Comparison of ENCODE assay signal across 12 cellular contexts in genomic region chr17:17414316-17414937, GRCh38.
DNase-seq lines count a peak whose midpoint lies in the region; ATAC-seq and TF ChIP-seq lines count a peak whose summit lies in the region.
"Had no signal": no experiment of that assay in that cellular context is flagged by ENCODE, and none has a peak within 500 bp of the region (broad histone marks: within the 10 kb centered on the region; RNA-seq: fewer than 3 reads in every experiment).

No MANE protein-coding gene starts in this region.

- peak overlapping the region; percentile 83 for H3K9ac ChIP-seq in GM23248
- peak overlapping the region in 2 of 5 donors; percentile 49 to 63 for H3K9ac ChIP-seq in subcutaneous abdominal adipose tissue (ENCODE audit: low read length in 5 of 5)
- H3K9ac ChIP-seq: KMS-11 had no signal

- DNase-seq in GM23248 (peak; percentile 95), astrocyte of the cerebellum (ENCODE audit: low read depth) (peak; percentile 88), left ventricle myocardium superior (peak; percentile 53), NCI-H2029 (lab: John Stamatoyannopoulos, UW) (no peak), NOMO-1 treated with dmso at 0.1 percent for 144 hours (lab: John Stamatoyannopoulos, UW; ENCODE audit: unreplicated experiment) (no peak)
- DNase-seq in stimulated activated CD4-positive, alpha-beta T cell treated with anti-CD3 and anti-CD28 coated beads, Interleukin-2, amount 100 ng/mL, for 24 hours = no peak
- DNase-seq: activated CD4-positive, CD25-positive, alpha-beta regulatory T cell treated with anti-CD3 and anti-CD28 coated beads, Interleukin-2, amount 50 U/mL, for 72 hours; DMS79 had no signal

- H3K27me3 ChIP-seq in GM23248 (replicated peaks; ENCODE audit: insufficient read depth) (no peaks in the 10 kb centered on the region), subcutaneous abdominal adipose tissue (ENCODE audit: control insufficient read depth in 5 of 5, insufficient read depth in 4 of 5, low read length in 5 of 5) (no peaks in the 10 kb centered on the region)
- H3K27me3 ChIP-seq: neutrophil had no signal

- no peaks in the 10 kb centered on the region for H3K79me2 ChIP-seq in GM23248 (ENCODE audit: insufficient read depth)

- peak overlapping the region; percentile 85 for H3K4me2 ChIP-seq in GM23248 (ENCODE audit: unreplicated experiment)
- H3K4me2 ChIP-seq: KMS-11 had no signal

- H3K4me3 ChIP-seq in GM23248 (peak overlapping the region; percentile 67), astrocyte of the cerebellum (ENCODE audit: low read depth, low read length) (peak overlapping the region; percentile 28), subcutaneous abdominal adipose tissue (ENCODE audit: low read depth in 1 of 5, low read length in 5 of 5) (peak overlapping the region in 4 of 5 donors; percentile 35 to 63 (median 45))

- H2AFZ ChIP-seq in GM23248 = peak overlapping the region; percentile 72

- peaks cover 44% of the 10 kb centered on the region for H3F3A ChIP-seq in GM23248 (ENCODE audit: insufficient read depth)

- H3K9me2 ChIP-seq in GM23248 (ENCODE audit: insufficient read depth) = no peaks in the 10 kb centered on the region

- intact Hi-C loops in left ventricle myocardium superior (cut with micrococcal nuclease) = no loop called here

- H3K27ac ChIP-seq in GM23248 (peak overlapping the region; percentile 91), subcutaneous abdominal adipose tissue (ENCODE audit: low read depth, low read length) (peak overlapping the region; percentile 86)
- H3K27ac ChIP-seq: KMS-11, neutrophil had no signal

- no peaks in the 10 kb centered on the region for H4K20me1 ChIP-seq in GM23248 (ENCODE audit: insufficient read depth)

- TF ChIP-seq CTCF in astrocyte of the cerebellum (IDR thresholded peaks at IDR 0.05; ENCODE audit: low read depth, low read length, missing control alignments) = no peak

- H3K36me3 ChIP-seq in GM23248 (ENCODE audit: low read depth) = no peaks in the 10 kb centered on the region
- H3K36me3 ChIP-seq in subcutaneous abdominal adipose tissue (ENCODE audit: control insufficient read depth in 5 of 5, insufficient read depth in 5 of 5, low read length in 5 of 5) = no peaks in the 10 kb centered on the region
- H3K36me3 ChIP-seq: neutrophil had no signal

- 2% methylated on average over 15 of the region's 15 CpGs for WGBS in GM23248 (ENCODE audit: low coverage in 1 of 2, low lambda C conversion rate in 2 of 2, missing lambda C conversion rate in 2 of 2), 2 experiments

- ATAC-seq in left ventricle myocardium superior = peak; percentile 20
- no peak for ATAC-seq in HG03175 (IDR thresholded peaks at IDR 0.05; ENCODE audit: unreplicated experiment)

- H3K9me3 ChIP-seq in GM23248 (ENCODE audit: low read depth) = no peaks in the 10 kb centered on the region
- no peaks in the 10 kb centered on the region for H3K9me3 ChIP-seq in subcutaneous abdominal adipose tissue (ENCODE audit: control insufficient read depth in 5 of 5, low read length in 5 of 5)
- H3K9me3 ChIP-seq: neutrophil had no signal

- H3K4me1 ChIP-seq in GM23248 (ENCODE audit: insufficient read depth) (peaks cover 43% of the 10 kb centered on the region), subcutaneous abdominal adipose tissue (ENCODE audit: control insufficient read depth in 5 of 5, insufficient read depth in 5 of 5, low read length in 5 of 5) (peaks cover 11 to 58% (median 43%) of the 10 kb centered on the region in 5 donors)

- in situ Hi-C loops in GM23248 (cut with MboI) (no loop called here), astrocyte of the cerebellum (cut with HindIII; ENCODE audit: low sequenced_read_pairs) (no loop called here)

Comparison
In these comparisons a context has a peak if more than half of its experiments do, and no peak if none do; other contexts are left out.
1. DNase-seq: peak in GM23248 (single experiment), astrocyte of the cerebellum (single experiment) and left ventricle myocardium superior (single experiment); none in NCI-H2029 (single experiment), NOMO-1 treated with dmso at 0.1 percent for 144 hours (single experiment) and stimulated activated CD4-positive, alpha-beta T cell treated with anti-CD3 and anti-CD28 coated beads, Interleukin-2, amount 100 ng/mL, for 24 hours (0 of 2).
2. Peak in every context shown above with its lines, with median percentiles within 50 percentile points of each other: H3K4me3 ChIP-seq.